In genomic region chr15:58529041-58529440, GRCh38 we compare ENCODE assay signal across 1 cellular context.
TF ChIP-seq lines count a peak whose summit lies in the region.

No MANE protein-coding gene starts in this region.

TF ChIP-seq in WTC11, 78 proteins besides CTCF, POLR2A, EP300 and RAD21 (continued from another document):
- TF ChIP-seq ELF4 (CRISPR knock-in tag; IDR thresholded peaks at IDR 0.05; ENCODE audit: low read depth) (no peak), ATF3 (CRISPR knock-in tag; conservative IDR thresholded peaks at IDR 0.05) (no peak), HMGA2 (CRISPR knock-in tag; IDR thresholded peaks at IDR 0.05) (no peak), NFYB (CRISPR knock-in tag; conservative IDR thresholded peaks at IDR 0.05; ENCODE audit: low read depth) (no peak), ERG (CRISPR knock-in tag; IDR thresholded peaks at IDR 0.05) (no peak), SP1 (CRISPR knock-in tag; conservative IDR thresholded peaks at IDR 0.05) (no peak)
